ENCODE assay signal across 20 cellular contexts in genomic region chr15:91541286-91541685, GRCh38.
"Had no signal": no experiment of that assay in that cellular context is flagged by ENCODE, and none has a peak within 500 bp of the region (broad histone marks: within the 10 kb centered on the region; RNA-seq: fewer than 3 reads in every experiment).

No MANE protein-coding gene starts in this region.

- H3K4me1 ChIP-seq: parathyroid adenoma, prostate gland, spleen, tibial artery, upper lobe of left lung, uterus had no signal

- H3K27me3 ChIP-seq: esophagus squamous epithelium, heart left ventricle, right lobe of liver, tibial artery, upper lobe of left lung, uterus had no signal

- DNase-seq: effector memory CD8-positive, alpha-beta T cell; esophagus squamous epithelium; heart left ventricle; hippocampal formation; left colon; left ventricle myocardium superior; naive thymus-derived CD4-positive, alpha-beta T cell; nephron progenitor cell; right lobe of liver; spleen; stimulated activated CD4-positive, alpha-beta T cell treated with anti-CD3 and anti-CD28 coated beads, Interleukin-15, amount 100 ng/mL, for 24 hours; stimulated activated CD4-positive, alpha-beta T cell treated with anti-CD3 and anti-CD28 coated beads, Interleukin-1b, Interleukin-23, amount 100 ng/mL, for 48 hours; stimulated activated CD4-positive, alpha-beta T cell treated with anti-CD3 and anti-CD28 coated beads, Interleukin-4, amount 100 ng/mL, for 24 hours; tibial artery; upper lobe of left lung; uterus had no signal

- H3K27ac ChIP-seq: esophagus squamous epithelium, heart left ventricle, parathyroid adenoma, prostate gland, right lobe of liver, spleen, tibial artery, upper lobe of left lung, uterus had no signal

- H3K36me3 ChIP-seq: esophagus squamous epithelium, heart left ventricle, prostate gland, right lobe of liver, spleen, tibial artery, upper lobe of left lung, uterus had no signal

- H3K4me3 ChIP-seq: esophagus squamous epithelium, heart left ventricle, lung, prostate gland, right lobe of liver, spleen, tibial artery, upper lobe of left lung, uterus had no signal

- H3K9me3 ChIP-seq: esophagus squamous epithelium, heart left ventricle, prostate gland, right lobe of liver, spleen, tibial artery, upper lobe of left lung, uterus had no signal

- ATAC-seq: effector memory CD8-positive, alpha-beta T cell; left colon; left ventricle myocardium superior; naive thymus-derived CD4-positive, alpha-beta T cell; right lobe of liver; stimulated activated memory B cell treated with anti-CD40 and anti-IgM and Interleukin-4, amounts not matched to agents 10 μg/mL and 1 μg/mL and 100 μg/mL, for 72 hours had no signal
